9 cellular contexts compared by ENCODE assay signal in the genomic region with DNA sequence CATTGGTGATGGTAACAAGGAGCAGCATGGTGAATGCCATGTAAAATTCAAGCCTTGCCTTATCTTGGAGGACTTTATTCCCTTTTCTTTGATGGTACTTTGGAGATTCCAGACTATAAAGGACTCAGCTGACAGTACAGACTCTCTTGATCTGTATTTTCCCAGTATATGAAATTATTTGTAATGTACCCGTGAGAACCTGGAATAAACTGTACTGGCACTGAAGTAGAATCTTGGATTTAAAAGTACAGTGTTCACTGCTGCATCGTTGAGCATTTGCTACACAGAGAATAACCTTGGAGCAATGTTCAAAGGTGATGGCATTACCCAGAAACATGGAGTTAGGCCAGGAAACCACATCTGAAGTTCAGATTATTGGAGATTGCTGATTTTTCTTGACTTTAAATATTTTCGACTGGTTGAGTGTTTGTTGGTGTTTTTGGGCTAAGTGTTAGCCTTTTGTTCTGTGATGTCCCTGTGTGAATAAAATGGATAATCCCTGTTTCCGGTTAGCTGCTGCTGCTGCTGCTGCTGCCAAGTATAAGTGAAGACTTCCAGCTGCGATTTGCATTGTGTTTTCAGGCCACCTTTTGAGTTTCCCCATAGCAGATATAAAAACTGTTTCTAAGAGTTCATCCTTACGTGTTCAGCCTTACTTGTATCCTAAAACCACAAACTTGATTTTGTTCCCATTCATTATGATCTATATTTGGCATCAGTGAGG.
A peak's percentile ranks its signal among the peaks of the same experiment; 100 is the strongest.
DNase-seq lines count a peak whose midpoint lies in the region; ATAC-seq and TF ChIP-seq lines count a peak whose summit lies in the region.
"Had no signal": no experiment of that assay in that cellular context is flagged by ENCODE, and none has a peak within 500 bp of the region (broad histone marks: within the 10 kb centered on the region; RNA-seq: fewer than 3 reads in every experiment).

No MANE protein-coding gene starts in this region.

- ATAC-seq in HG02642 (IDR thresholded peaks at IDR 0.05; ENCODE audit: poor library complexity, unreplicated experiment) = no peak
- ATAC-seq in HG03521 (IDR thresholded peaks at IDR 0.05; ENCODE audit: unreplicated experiment) = no peak
- ATAC-seq in HG03135 (IDR thresholded peaks at IDR 0.05; ENCODE audit: unreplicated experiment) = no peak

- DNase-seq in Calu3 (no peak), NCI-H2081 (lab: John Stamatoyannopoulos, UW) (peak; percentile 18 to 81), chondrocyte (ENCODE audit: low spot score) (no peak), osteocyte (ENCODE audit: extremely low spot score, unreplicated experiment) (no peak)
- DNase-seq: NCI-H446 treated with DMSO at 0.1 percent for 48 hours, testis had no signal

- H3K27ac Mint-ChIP-seq in Calu3 (ENCODE audit: unreplicated experiment) (peak overlapping the region; percentile 98), chondrocyte (ENCODE audit: unreplicated experiment) (peak overlapping the region; percentile 46), osteocyte (ENCODE audit: unreplicated experiment) (peak overlapping the region; percentile 69)

- H3K4me3 Mint-ChIP-seq in Calu3 (ENCODE audit: low read depth, unreplicated experiment) (peak overlapping the region; percentile 84), chondrocyte (ENCODE audit: unreplicated experiment) (no peak overlapping the region), osteocyte (ENCODE audit: unreplicated experiment) (no peak overlapping the region)

- no TSS peak for BruUV-seq in Calu3 (replicated peaks; lab: Mats Ljungman, UMichigan)

- H3K9me3 Mint-ChIP-seq in Calu3 (ENCODE audit: low read depth, unreplicated experiment) = no peaks in the 10 kb centered on the region
- no peaks in the 10 kb centered on the region for H3K9me3 Mint-ChIP-seq in chondrocyte (ENCODE audit: low read depth)
- H3K9me3 Mint-ChIP-seq in osteocyte (ENCODE audit: unreplicated experiment) = no peaks in the 10 kb centered on the region

- no peak for TF ChIP-seq CTCF in Calu3 (IDR thresholded peaks at IDR 0.05; ENCODE audit: unreplicated experiment)
- no peak for TF ChIP-seq CTCF in chondrocyte (IDR thresholded peaks at IDR 0.05)
- no peak for TF ChIP-seq CTCF in osteocyte (IDR thresholded peaks at IDR 0.05)

- intact Hi-C loops in Calu3 (cut with micrococcal nuclease; ENCODE audit: unreplicated experiment) = loop anchor here (5.0 kb wide), 1 partner anchor 34 kb away; no protein-coding TSS in a partner anchor

- CTCF ChIA-PET in Calu3 (lab: Charles Lee) = no interaction called here

- no peaks in the 10 kb centered on the region for H3K27me3 Mint-ChIP-seq in Calu3 (ENCODE audit: unreplicated experiment)
- H3K27me3 Mint-ChIP-seq in chondrocyte (ENCODE audit: low read depth) = no peaks in the 10 kb centered on the region
- no peaks in the 10 kb centered on the region for H3K27me3 Mint-ChIP-seq in osteocyte (ENCODE audit: unreplicated experiment)

- H3K4me1 Mint-ChIP-seq in Calu3 (ENCODE audit: low read depth, unreplicated experiment) (peaks cover 90% of the 10 kb centered on the region), chondrocyte (ENCODE audit: low read depth) (peaks cover 76% of the 10 kb centered on the region), osteocyte (ENCODE audit: unreplicated experiment) (peaks cover 67% of the 10 kb centered on the region)

- peaks cover 96% of the 10 kb centered on the region for H3K36me3 Mint-ChIP-seq in Calu3 (ENCODE audit: insufficient read depth, unreplicated experiment)
- peaks cover 2% of the 10 kb centered on the region for H3K36me3 Mint-ChIP-seq in chondrocyte (ENCODE audit: low read depth)
- peaks cover 8% of the 10 kb centered on the region for H3K36me3 Mint-ChIP-seq in osteocyte (ENCODE audit: unreplicated experiment)

Comparison
In these comparisons a context has a peak if more than half of its experiments do, and no peak if none do; other contexts are left out.
1. DNase-seq: peak in NCI-H2081 (2 of 2); none in Calu3 (single experiment), chondrocyte (single experiment) and osteocyte (single experiment).
2. H3K27ac Mint-ChIP-seq: peak in every context shown above with its lines; median percentile 98 in Calu3; 69 in osteocyte; 46 in chondrocyte.